19 cellular contexts compared by ENCODE assay signal in genomic region chr12:132717011-132717410, GRCh38.
"Had no signal": no experiment of that assay in that cellular context is flagged by ENCODE, and none has a peak within 500 bp of the region (broad histone marks: within the 10 kb centered on the region; RNA-seq: fewer than 3 reads in every experiment).

No MANE protein-coding gene starts in this region.

- H3K27ac ChIP-seq: dorsolateral prefrontal cortex, heart left ventricle, psoas muscle, spleen, stomach, thoracic aorta, transverse colon had no signal

- ATAC-seq: sciatic nerve had no signal

- H3K4me3 ChIP-seq: dorsolateral prefrontal cortex, heart left ventricle, psoas muscle, spleen, stomach, thoracic aorta, transverse colon had no signal

- H3K9me3 ChIP-seq: heart left ventricle, psoas muscle, spleen, stomach, thoracic aorta, transverse colon had no signal

- DNase-seq: cortex of kidney; dorsolateral prefrontal cortex; effector CD8-positive, alpha-beta T cell; hypothalamus; kidney glomerular epithelial cell; mesendoderm; naive B cell; retina; spleen; stimulated activated CD4-positive, alpha-beta T cell treated with anti-CD3 and anti-CD28 coated beads, Interleukin-15, amount 100 ng/mL, for 24 hours; stimulated activated CD4-positive, alpha-beta T cell treated with anti-CD3 and anti-CD28 coated beads, Interleukin-1b, Interleukin-23, amount 100 ng/mL, for 48 hours; stimulated activated CD4-positive, alpha-beta T cell treated with anti-CD3 and anti-CD28 coated beads, Interleukin-4, amount 100 ng/mL, for 24 hours; stomach; substantia nigra; transverse colon had no signal

- H3K27me3 ChIP-seq: dorsolateral prefrontal cortex, heart left ventricle, spleen, stomach, transverse colon had no signal
